ENCODE assay signal across 12 cellular contexts in the genomic region with DNA sequence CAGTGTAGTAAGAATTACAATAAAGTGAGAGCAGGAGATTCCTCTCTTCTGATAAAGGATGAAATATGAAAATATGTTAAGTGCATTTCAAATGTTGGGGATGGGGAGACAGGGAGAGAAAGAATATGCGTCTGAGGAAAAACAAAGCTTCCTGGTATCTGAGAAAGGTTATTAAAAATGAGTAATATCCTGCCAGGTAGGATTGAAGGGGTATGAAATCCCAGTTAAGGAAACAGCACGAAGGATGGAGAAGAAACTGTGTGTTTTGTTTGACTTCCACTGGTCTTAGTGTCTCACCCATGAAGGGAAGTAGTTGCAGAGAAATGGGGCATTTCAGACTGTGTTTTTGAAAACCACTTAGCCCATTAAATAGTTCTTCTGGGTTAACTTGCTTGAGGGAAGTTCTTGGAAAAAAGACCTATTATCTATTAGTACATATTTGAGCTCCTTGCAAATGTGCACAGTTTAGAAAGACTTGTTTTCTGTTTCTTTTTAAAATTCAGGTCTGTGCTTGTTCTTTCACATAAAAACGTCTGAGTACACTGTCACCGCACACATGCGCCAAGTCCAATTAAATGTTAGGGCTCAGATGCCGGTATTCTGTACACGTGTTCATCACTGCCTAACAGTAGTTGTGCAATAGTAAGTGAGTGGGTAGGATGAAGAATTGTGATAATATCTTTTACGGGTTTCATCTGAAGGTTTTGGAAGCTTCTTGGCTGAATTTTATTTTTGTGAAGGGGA.
DNase-seq lines count a peak whose midpoint lies in the region; ATAC-seq lines count a peak whose summit lies in the region.
"Had no signal": no experiment of that assay in that cellular context is flagged by ENCODE, and none has a peak within 500 bp of the region (broad histone marks: within the 10 kb centered on the region; RNA-seq: fewer than 3 reads in every experiment).

No MANE protein-coding gene starts in this region.

- ATAC-seq in Right ventricle myocardium superior (ENCODE audit: poor library complexity) (peak; percentile 75), HG03039 (IDR thresholded peaks at IDR 0.05; ENCODE audit: unreplicated experiment) (no peak)
- ATAC-seq: activated CD4-positive, alpha-beta T cell treated with anti-CD3 and anti-CD28 coated beads for 36 hours had no signal

- intact Hi-C loops in Right ventricle myocardium superior (cut with DNase I) (no loop called here), cardiac septum (cut with DNase I) (no loop called here)

- no peak for DNase-seq in Right ventricle myocardium superior
- DNase-seq in cardiac septum (ENCODE audit: low spot score): no peak
- DNase-seq in fibroblast of peridontal ligament (ENCODE audit: extremely low read depth): peak; percentile 2
- DNase-seq in middle frontal gyrus (ENCODE audit: extremely low spot score, low spot score): peak; percentile 67
- DNase-seq in glomerular visceral epithelial cell (ENCODE audit: extremely low spot score): no peak
- DNase-seq in stimulated activated CD4-positive, alpha-beta T cell treated with anti-CD3 and anti-CD28 coated beads, Interleukin-4, amount 100 ng/mL, for 24 hours: no peak
- DNase-seq in NCI-H524 (lab: John Stamatoyannopoulos, UW): no peak
- DNase-seq: activated CD4-positive, alpha-beta T cell treated with anti-CD3 and anti-CD28 coated beads for 36 hours; activated effector memory CD4-positive, alpha-beta T cell treated with Interleukin-2 at 50 U/mL for 16 hours; NCI-H226; SJCRH30 had no signal

Comparison
In these comparisons a context has a peak if more than half of its experiments do, and no peak if none do; other contexts are left out.
1. DNase-seq: peak in fibroblast of peridontal ligament (single experiment) and middle frontal gyrus (single experiment); none in Right ventricle myocardium superior (single experiment), cardiac septum (single experiment), glomerular visceral epithelial cell (single experiment), stimulated activated CD4-positive, alpha-beta T cell treated with anti-CD3 and anti-CD28 coated beads, Interleukin-4, amount 100 ng/mL, for 24 hours (single experiment) and NCI-H524 (0 of 2).